13 cellular contexts compared by ENCODE assay signal in the genomic region with DNA sequence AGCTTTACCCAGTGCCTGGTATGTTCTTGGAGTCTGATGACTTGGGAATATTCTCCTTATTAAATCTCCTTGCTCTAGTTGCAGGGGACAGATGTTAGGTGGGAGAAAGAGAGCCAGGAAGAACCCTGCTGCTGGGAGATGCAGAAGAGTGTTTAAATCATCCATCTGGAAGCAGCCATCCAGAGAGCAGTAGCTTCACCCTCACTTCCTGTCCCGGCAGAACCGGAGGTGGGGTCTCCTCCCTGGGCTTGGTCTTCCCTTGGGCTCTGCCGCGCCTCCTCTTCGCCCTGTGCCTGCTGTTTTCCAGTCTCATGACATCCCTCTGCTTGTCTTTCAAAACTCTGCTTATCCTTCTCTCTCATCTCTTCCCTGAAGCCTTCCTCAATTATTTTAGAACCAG. TPM values are rescaled to one million over a fixed set of nuclear protein-coding genes. Genes with fewer than 3 reads are reported as not detected.
DNase-seq lines count a peak whose midpoint lies in the region; ATAC-seq and TF ChIP-seq lines count a peak whose summit lies in the region.
"Had no signal": no experiment of that assay in that cellular context is flagged by ENCODE, and none has a peak within 500 bp of the region (broad histone marks: within the 10 kb centered on the region; RNA-seq: fewer than 3 reads in every experiment).

No MANE protein-coding gene starts in this region.

- H3K9me3 ChIP-seq in heart right ventricle (no peaks in the 10 kb centered on the region), DOHH2 (ENCODE audit: control insufficient read depth, insufficient read depth, low read length) (no peaks in the 10 kb centered on the region), neural progenitor cell (ENCODE audit: low read depth) (no peaks in the 10 kb centered on the region)

- no peak for TF ChIP-seq CTCF in heart right ventricle (IDR thresholded peaks at IDR 0.05)
- TF ChIP-seq CTCF in DOHH2 (IDR thresholded peaks at IDR 0.05; ENCODE audit: low read depth, low read length, poor library complexity, severe bottlenecking) = no peak
- TF ChIP-seq CTCF in coronary artery (IDR thresholded peaks at IDR 0.05) = no peak
- no peak for TF ChIP-seq CTCF in neural progenitor cell (IDR thresholded peaks at IDR 0.05)
- no peak for TF ChIP-seq CTCF in GM13977 (IDR thresholded peaks at IDR 0.05; ENCODE audit: extremely low read depth, insufficient read depth, missing control alignments)

- H3K27ac ChIP-seq in heart right ventricle (peak overlapping the region in 6 of 10 donors; percentile 20 to 83 (median 70)), DOHH2 (ENCODE audit: low read depth, low read length) (no peak overlapping the region), coronary artery (no peak overlapping the region), neural progenitor cell (no peak overlapping the region)
- H3K27ac ChIP-seq: RWPE1 had no signal

- no peaks in the 10 kb centered on the region for H3K9me2 ChIP-seq in DOHH2 (replicated peaks; ENCODE audit: control insufficient read depth, low read length)

- peak overlapping the region; percentile 39 for H3K4me2 ChIP-seq in DOHH2 (ENCODE audit: low read length)
- H3K4me2 ChIP-seq in neural progenitor cell = no peak overlapping the region

- DNase-seq in heart right ventricle = no peak
- DNase-seq in cardiac septum (ENCODE audit: low spot score) = no peak
- peak; percentile 45 for DNase-seq in coronary artery (ENCODE audit: low spot score)
- DNase-seq in neural progenitor cell (ENCODE audit: low spot score) = no peak
- no peak for DNase-seq in GM13977 (ENCODE audit: low spot score)
- no peak for DNase-seq in NCI-H2107 treated with DMSO at 0.1 percent for 48 hours (lab: John Stamatoyannopoulos, UW; ENCODE audit: unreplicated experiment)
- DNase-seq: Karpas-422, NCI-H1417, NCI-H1694 treated with DMSO at 0.1 percent for 48 hours, NCI-H2081 treated with DMSO at 0.1 percent for 48 hours had no signal

- peak overlapping the region; percentile 18 for H3K27ac Mint-ChIP-seq in neural progenitor cell

- H3K4me3 ChIP-seq in heart right ventricle = no peak overlapping the region
- H3K4me3 ChIP-seq in DOHH2 (ENCODE audit: low read length) = peak overlapping the region; percentile 24; the same call in 1 of the 2 replicates
- no peak overlapping the region for H3K4me3 ChIP-seq in coronary artery
- H3K4me3 ChIP-seq in neural progenitor cell = no peak overlapping the region

- H2AFZ ChIP-seq in neural progenitor cell (replicated peaks) = no peak overlapping the region

- no peaks in the 10 kb centered on the region for H3K79me2 ChIP-seq in DOHH2 (ENCODE audit: control insufficient read depth, low read length)
- H3K79me2 ChIP-seq in neural progenitor cell (ENCODE audit: low read depth) = no peaks in the 10 kb centered on the region

- in situ Hi-C loops in GM13977 (cut with MboI; ENCODE audit: low pct_unique_long_range_greater_than_20kb, low sequenced_read_pairs, unreplicated experiment) = no loop called here

- intact Hi-C loops in heart right ventricle (cut with DNase I) = no loop called here
- intact Hi-C loops in cardiac septum (cut with DNase I) = no loop called here

- H3K4me1 ChIP-seq in heart right ventricle (peaks cover under 1 to 68% (median 6%) of the 10 kb centered on the region in 9 donors), DOHH2 (ENCODE audit: control insufficient read depth, low read length) (peaks cover 48% of the 10 kb centered on the region), neural progenitor cell (peaks cover 24% of the 10 kb centered on the region)

- peaks cover 7% of the 10 kb centered on the region for H3K27me3 Mint-ChIP-seq in neural progenitor cell (ENCODE audit: insufficient read depth, low read depth)

- H4K20me1 ChIP-seq in DOHH2 (ENCODE audit: control insufficient read depth, insufficient read depth, low read depth, low read length) (no peaks in the 10 kb centered on the region), neural progenitor cell (ENCODE audit: low read depth) (peaks cover 14% of the 10 kb centered on the region)

- no peak overlapping the region for H3K4me3 Mint-ChIP-seq in neural progenitor cell

- H3K36me3 ChIP-seq in heart right ventricle (no peaks in the 10 kb centered on the region), DOHH2 (ENCODE audit: control insufficient read depth, low read length) (no peaks in the 10 kb centered on the region), neural progenitor cell (no peaks in the 10 kb centered on the region)

- no peaks in the 10 kb centered on the region for H3K9me3 Mint-ChIP-seq in neural progenitor cell

- H3F3A ChIP-seq in DOHH2 (ENCODE audit: control insufficient read depth, insufficient read depth) = no peaks in the 10 kb centered on the region
- peaks cover 12% of the 10 kb centered on the region for H3F3A ChIP-seq in neural progenitor cell (ENCODE audit: low read depth)

- H3K27me3 ChIP-seq in heart right ventricle (peaks cover 0 to 15% (median 5%) of the 10 kb centered on the region in 7 donors), DOHH2 (ENCODE audit: control insufficient read depth, low read length) (no peaks in the 10 kb centered on the region), neural progenitor cell (no peaks in the 10 kb centered on the region)

- H3K9ac ChIP-seq in neural progenitor cell = no peak overlapping the region

- ATAC-seq in heart right ventricle (no peak), GM18511 (IDR thresholded peaks at IDR 0.05; ENCODE audit: unreplicated experiment) (no peak)

- H3K4me1 Mint-ChIP-seq in neural progenitor cell = peaks cover 18% of the 10 kb centered on the region

- WGBS in heart right ventricle, 2 donors = 30 to 35% methylated on average over 5 of the region's 5 CpGs

- no peaks in the 10 kb centered on the region for H3K36me3 Mint-ChIP-seq in neural progenitor cell

RNA-seq across cellular contexts. Expression of a gene that starts 15.5 kb away (rescaled TPM):
- total RNA-seq in heart right ventricle (10 to 100 TPM; 19.6 to 53.5 (median 36.5) TPM), cardiac septum (65.3 TPM), neural progenitor cell (ENCODE audit: low replicate concordance) (29.0 and 30.8 TPM in 2 replicates)
- polyA plus RNA-seq in heart right ventricle = 10 to 100 TPM; 14.1 to 58.7 TPM

Comparison
In these comparisons a context has a peak if more than half of its experiments do, and no peak if none do; other contexts are left out.
1. H3K27ac ChIP-seq: peak in heart right ventricle (6 of 10); none in DOHH2 (single experiment), coronary artery (0 of 2) and neural progenitor cell (single experiment).